Comparison of ENCODE assay signal across 23 cellular contexts in the genomic region with DNA sequence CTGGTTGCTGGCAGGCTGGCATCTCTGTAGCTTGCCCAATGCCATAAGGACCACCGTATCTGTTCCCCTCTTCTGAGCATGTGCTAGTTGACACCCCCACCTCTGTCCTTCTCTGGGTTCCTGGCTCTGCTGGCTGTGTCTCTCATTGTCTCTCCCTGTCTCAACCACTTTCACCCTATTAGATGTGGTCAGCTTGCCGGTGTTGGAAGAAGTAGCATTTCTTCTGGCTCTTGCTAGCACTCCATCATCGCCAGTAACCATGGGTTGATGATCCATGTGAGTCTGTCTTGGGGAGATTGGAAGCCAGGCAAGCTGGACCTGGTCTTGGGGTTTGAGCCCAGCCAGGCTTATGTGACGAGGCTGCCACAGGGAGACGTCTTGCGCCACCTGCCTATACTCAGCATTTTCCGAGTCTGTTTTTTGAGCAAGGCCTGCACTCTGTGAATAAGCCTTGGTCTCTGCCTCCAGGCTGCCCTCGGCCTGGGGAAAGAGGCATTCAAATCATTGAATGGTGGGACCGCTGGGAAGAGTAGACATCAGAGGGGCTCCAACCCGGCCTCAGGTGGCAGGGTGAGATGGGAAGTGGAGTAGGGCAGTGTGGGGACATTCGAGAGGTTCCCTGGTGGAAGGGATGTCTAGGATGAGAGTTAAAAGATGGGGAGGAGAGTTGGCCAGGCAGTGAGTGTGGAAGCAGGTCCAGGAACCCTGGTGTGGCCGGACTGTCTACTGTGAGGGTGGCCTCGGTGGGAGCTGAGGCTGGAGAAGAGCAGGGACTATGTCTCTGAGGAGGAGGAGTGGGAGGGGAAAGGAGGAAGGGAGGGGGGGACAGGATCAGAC.
"Had no signal": no experiment of that assay in that cellular context is flagged by ENCODE, and none has a peak within 500 bp of the region (broad histone marks: within the 10 kb centered on the region; RNA-seq: fewer than 3 reads in every experiment).

No MANE protein-coding gene starts in this region.

- H3K4me1 ChIP-seq: foreskin keratinocyte had no signal

- ATAC-seq: activated naive CD8-positive, alpha-beta T cell treated with anti-CD3 and anti-CD28 coated beads, Interleukin-2, amount 50 U/mL, for 24 hours; foreskin keratinocyte; left lung; natural killer cell; pancreas; stimulated activated effector memory CD8-positive, alpha-beta T cell treated with anti-CD3 and anti-CD28 coated beads, Interleukin-12 subunit alpha, Interleukin-12 subunit beta, amount 100 ng/mL, for 72 hours; stimulated activated naive CD8-positive, alpha-beta T cell treated with anti-CD3 and anti-CD28 coated beads, Interleukin-15, amount 100 ng/mL, for 72 hours had no signal

- DNase-seq: activated CD4-positive, alpha-beta memory T cell treated with anti-CD3 and anti-CD28 coated beads for 36 hours; activated CD4-positive, alpha-beta T cell treated with anti-CD3 and anti-CD28 coated beads for 48 hours; activated CD4-positive, CD25-positive, alpha-beta regulatory T cell; activated effector memory CD4-positive, alpha-beta T cell treated with anti-CD3 and anti-CD28 coated beads, Interleukin-2, amount 50 U/mL, for 16 hours; activated naive CD4-positive, alpha-beta T cell treated with anti-CD3 and anti-CD28 coated beads, Interleukin-2, amount 50 U/mL, for 16 hours; activated naive CD8-positive, alpha-beta T cell treated with anti-CD3 and anti-CD28 coated beads, Interleukin-2, amount 50 U/mL, for 24 hours; activated T-cell treated with anti-CD3 and anti-CD28 coated beads for 4 hours; cerebellar nuclear complex; effector CD4-positive, alpha-beta T cell; erythroblast; foreskin keratinocyte; left lung; midbrain; natural killer cell; pancreas; small intestine; stimulated activated CD4-positive, alpha-beta T cell treated with anti-CD3 and anti-CD28 coated beads, Interleukin-2, amount 100 ng/mL, for 24 hours; stimulated activated naive CD8-positive, alpha-beta T cell treated with anti-CD3 and anti-CD28 coated beads, Interleukin-15, amount 100 ng/mL, for 72 hours; T-helper 9 cell; tibial artery had no signal

- H3K27me3 Mint-ChIP-seq: activated CD4-positive, alpha-beta memory T cell treated with anti-CD3 and anti-CD28 coated beads for 36 hours; stimulated activated naive CD8-positive, alpha-beta T cell treated with anti-CD3 and anti-CD28 coated beads, Interleukin-15, amount 100 ng/mL, for 72 hours had no signal

- H3K27ac Mint-ChIP-seq: activated CD4-positive, alpha-beta memory T cell treated with anti-CD3 and anti-CD28 coated beads for 36 hours; activated naive CD8-positive, alpha-beta T cell treated with anti-CD3 and anti-CD28 coated beads, Interleukin-2, amount 50 U/mL, for 24 hours; natural killer cell; stimulated activated effector memory CD8-positive, alpha-beta T cell treated with anti-CD3 and anti-CD28 coated beads, Interleukin-12 subunit alpha, Interleukin-12 subunit beta, amount 100 ng/mL, for 72 hours; stimulated activated naive CD8-positive, alpha-beta T cell treated with anti-CD3 and anti-CD28 coated beads, Interleukin-15, amount 100 ng/mL, for 72 hours had no signal

- H3K36me3 Mint-ChIP-seq: activated CD4-positive, alpha-beta memory T cell treated with anti-CD3 and anti-CD28 coated beads for 36 hours; natural killer cell; stimulated activated effector memory CD8-positive, alpha-beta T cell treated with anti-CD3 and anti-CD28 coated beads, Interleukin-12 subunit alpha, Interleukin-12 subunit beta, amount 100 ng/mL, for 72 hours had no signal

- H3K4me1 Mint-ChIP-seq: activated naive CD8-positive, alpha-beta T cell treated with anti-CD3 and anti-CD28 coated beads, Interleukin-2, amount 50 U/mL, for 24 hours; stimulated activated effector memory CD8-positive, alpha-beta T cell treated with anti-CD3 and anti-CD28 coated beads, Interleukin-12 subunit alpha, Interleukin-12 subunit beta, amount 100 ng/mL, for 72 hours; stimulated activated naive CD8-positive, alpha-beta T cell treated with anti-CD3 and anti-CD28 coated beads, Interleukin-15, amount 100 ng/mL, for 72 hours had no signal

- H3K27ac ChIP-seq: foreskin keratinocyte, left lung, pancreas, right lobe of liver, tibial artery had no signal

- H3K9me3 ChIP-seq: left lung, pancreas, right lobe of liver, tibial artery had no signal

- H3K27me3 ChIP-seq: foreskin keratinocyte, left lung, pancreas, right lobe of liver, tibial artery had no signal

- H3K4me3 Mint-ChIP-seq: activated CD4-positive, alpha-beta memory T cell treated with anti-CD3 and anti-CD28 coated beads for 36 hours; activated naive CD8-positive, alpha-beta T cell treated with anti-CD3 and anti-CD28 coated beads, Interleukin-2, amount 50 U/mL, for 24 hours; natural killer cell; stimulated activated effector memory CD8-positive, alpha-beta T cell treated with anti-CD3 and anti-CD28 coated beads, Interleukin-12 subunit alpha, Interleukin-12 subunit beta, amount 100 ng/mL, for 72 hours; stimulated activated naive CD8-positive, alpha-beta T cell treated with anti-CD3 and anti-CD28 coated beads, Interleukin-15, amount 100 ng/mL, for 72 hours had no signal

- H3K9me3 Mint-ChIP-seq: activated CD4-positive, alpha-beta memory T cell treated with anti-CD3 and anti-CD28 coated beads for 36 hours; activated naive CD8-positive, alpha-beta T cell treated with anti-CD3 and anti-CD28 coated beads, Interleukin-2, amount 50 U/mL, for 24 hours; natural killer cell; stimulated activated effector memory CD8-positive, alpha-beta T cell treated with anti-CD3 and anti-CD28 coated beads, Interleukin-12 subunit alpha, Interleukin-12 subunit beta, amount 100 ng/mL, for 72 hours; stimulated activated naive CD8-positive, alpha-beta T cell treated with anti-CD3 and anti-CD28 coated beads, Interleukin-15, amount 100 ng/mL, for 72 hours had no signal

- H3K4me3 ChIP-seq: left lung, lung, pancreas, right lobe of liver, tibial artery had no signal

- H3K36me3 ChIP-seq: left lung, pancreas, right lobe of liver, tibial artery had no signal
